In genomic region chr10:119597405-119598186, GRCh38 we compare ENCODE assay signal across 8 cellular contexts. TPM values are rescaled to one million over a fixed set of nuclear protein-coding genes. Genes with fewer than 3 reads are reported as not detected.
DNase-seq lines count a peak whose midpoint lies in the region; ATAC-seq and TF ChIP-seq lines count a peak whose summit lies in the region.

No MANE protein-coding gene starts in this region.

- peak overlapping the region; percentile 89 to 96 (median 92) for H3K4me3 Mint-ChIP-seq in brain

- H3K9me3 Mint-ChIP-seq in brain: peaks cover 0 to 5% (median 0%) of the 10 kb centered on the region in 5 experiments

- peak overlapping the region; percentile 97 to 99 (median 99) for H3K27ac Mint-ChIP-seq in brain

- TF ChIP-seq CTCF in GM12864 (IDR thresholded peaks at IDR 0.05; ENCODE audit: low read depth, low read length, missing control alignments) (no peak), brain (conservative IDR thresholded peaks at IDR 0.05) (no peak)

- peak overlapping the region; percentile 56 for H3K27ac ChIP-seq in muscle layer of colon (ENCODE audit: low read depth, low read length)

- H3K36me3 ChIP-seq in muscle layer of colon (ENCODE audit: insufficient read depth, low read length): no peaks in the 10 kb centered on the region

- H3K4me1 Mint-ChIP-seq in brain: peaks cover 38% of the 10 kb centered on the region

- ATAC-seq in HG03064 (IDR thresholded peaks at IDR 0.05; ENCODE audit: low read depth, unreplicated experiment) (peak; percentile 26), GM21825 (IDR thresholded peaks at IDR 0.05; ENCODE audit: unreplicated experiment) (no peak)

- DNase-seq in GM12864 (ENCODE audit: low read depth) (peak; percentile 67), A172 (ENCODE audit: low spot score) (no peak), HK-2 (ENCODE audit: unreplicated experiment) (no peak)
- no peak for DNase-seq in stimulated activated CD4-positive, alpha-beta T cell treated with anti-CD3 and anti-CD28 coated beads, Interleukin-15, amount 100 ng/mL, for 24 hours

- no peaks in the 10 kb centered on the region for H3K27me3 ChIP-seq in muscle layer of colon (ENCODE audit: control insufficient read depth in 1 of 2, insufficient read depth in 2 of 2, low read length in 2 of 2)

- peaks cover 20% of the 10 kb centered on the region for H3K36me3 Mint-ChIP-seq in brain

- no peaks in the 10 kb centered on the region for H3K9me3 ChIP-seq in muscle layer of colon (ENCODE audit: low read length)

- H3K4me1 ChIP-seq in muscle layer of colon (ENCODE audit: insufficient read depth, low read length): peaks cover 36% of the 10 kb centered on the region

- H3K4me3 ChIP-seq in GM12864 (ENCODE audit: low read depth, low read length) (peak overlapping the region; percentile 99), muscle layer of colon (ENCODE audit: low read depth in 1 of 2, low read length in 2 of 2) (peak overlapping the region in 1 of 2 donors; percentile 82)

- H3K9ac ChIP-seq in muscle layer of colon (ENCODE audit: low read length): peak overlapping the region; percentile 11

- H3K27me3 Mint-ChIP-seq in brain: peaks cover 17% of the 10 kb centered on the region

RNA-seq across cellular contexts. Expression of gene TIAL1, which starts 0.8 kb away (rescaled TPM):
- polyA plus RNA-seq in brain (ENCODE audit: insufficient read depth, low read depth, low replicate concordance): 47.2 TPM
- total RNA-seq in A172 (2014; rRNA removed; shearing (Covaris generic)): 52.4 and 62.5 TPM in 2 replicates

RNA-seq across cellular contexts. Expression of gene BAG3, which starts 53.6 kb away (rescaled TPM):
- 20.6 TPM for polyA plus RNA-seq in brain (ENCODE audit: insufficient read depth, low read depth, low replicate concordance)
- total RNA-seq in A172 (2014; rRNA removed; shearing (Covaris generic)): 31.0 and 39.8 TPM in 2 replicates

RNA-seq across cellular contexts. Expression of gene RGS10, which starts 55.1 kb away (rescaled TPM):
- polyA plus RNA-seq in brain (ENCODE audit: insufficient read depth, low read depth, low replicate concordance): 7.6 TPM
- 74.7 and 106 TPM in 2 replicates for total RNA-seq in A172 (2014; rRNA removed; shearing (Covaris generic))
